In genomic region chr18:64713284-64713683, GRCh38 we compare ENCODE assay signal across 10 cellular contexts.
DNase-seq lines count a peak whose midpoint lies in the region; ATAC-seq and TF ChIP-seq lines count a peak whose summit lies in the region.
"Had no signal": no experiment of that assay in that cellular context is flagged by ENCODE, and none has a peak within 500 bp of the region (broad histone marks: within the 10 kb centered on the region; RNA-seq: fewer than 3 reads in every experiment).

No MANE protein-coding gene starts in this region.

- H3K27me3 ChIP-seq in suprapubic skin: no peaks in the 10 kb centered on the region

- no peak for TF ChIP-seq CTCF in suprapubic skin (IDR thresholded peaks at IDR 0.05)

- WGBS in suprapubic skin: 71% methylated on average over 2 of the region's 2 CpGs

- ATAC-seq in GM19025 (IDR thresholded peaks at IDR 0.05; ENCODE audit: low read depth, unreplicated experiment) (peak; percentile 63), HG02642 (IDR thresholded peaks at IDR 0.05; ENCODE audit: poor library complexity, unreplicated experiment) (peak; percentile 85)

- H3K9me3 ChIP-seq in suprapubic skin: no peaks in the 10 kb centered on the region

- DNase-seq in KBM-7 (peak; percentile 32), posterior vena cava (ENCODE audit: low spot score) (peak; percentile 36), suprapubic skin (ENCODE audit: low spot score in 2 of 2) (no peak), COLO829 (ENCODE audit: low spot score) (no peak), T-helper 9 cell (no peak), iPS-NIHi11 (ENCODE audit: low spot score) (no peak)
- DNase-seq: activated effector memory CD4-positive, alpha-beta T cell treated with anti-CD3 and anti-CD28 coated beads, Interleukin-2, amount 50 U/mL, for 16 hours; NCI-H2171 had no signal

- H3K4me3 ChIP-seq in suprapubic skin: no peak overlapping the region

- in situ Hi-C loops in KBM-7 (cut with MboI; ENCODE audit: low pct_unique_long_range_greater_than_20kb, low sequenced_read_pairs): no loop called here

- no peaks in the 10 kb centered on the region for H3K4me1 ChIP-seq in suprapubic skin

- TF ChIP-seq POLR2A in suprapubic skin (IDR thresholded peaks at IDR 0.05): no peak

- H3K27ac ChIP-seq in suprapubic skin: no peak overlapping the region

- intact Hi-C loops in posterior vena cava (cut with DNase I): no loop called here

- no peak for TF ChIP-seq EP300 in suprapubic skin (IDR thresholded peaks at IDR 0.05)

- H3K36me3 ChIP-seq in suprapubic skin: no peaks in the 10 kb centered on the region

Comparison
In these comparisons a context has a peak if more than half of its experiments do, and no peak if none do; other contexts are left out.
1. DNase-seq: peak in KBM-7 (single experiment) and posterior vena cava (single experiment); none in suprapubic skin (0 of 2), COLO829 (single experiment), T-helper 9 cell (single experiment) and iPS-NIHi11 (single experiment).